In genomic region chr6:41088451-41088850, GRCh38 we compare ENCODE assay signal across 24 cellular contexts. TPM values are rescaled to one million over a fixed set of nuclear protein-coding genes. Genes with fewer than 3 reads are reported as not detected.
"Had no signal": no experiment of that assay in that cellular context is flagged by ENCODE, and none has a peak within 500 bp of the region (broad histone marks: within the 10 kb centered on the region; RNA-seq: fewer than 3 reads in every experiment).

No MANE protein-coding gene starts in this region.

- H3K27ac Mint-ChIP-seq: activated CD4-positive, alpha-beta memory T cell treated with anti-CD3 and anti-CD28 coated beads for 36 hours; activated CD8-positive, alpha-beta memory T cell treated with anti-CD3 and anti-CD28 coated beads, Interleukin-2, amount 10 ng/mL, durations not matched to agents 7 days and 5 days; activated naive CD4-positive, alpha-beta T cell treated with anti-CD3 and anti-CD28 coated beads, Interleukin-2, amount 50 U/mL, for 72 hours; dendritic cell treated with granulocyte-macrophage colony-stimulating factor and Interleukin-4, amounts not matched to agents 40 ng/mL and 50 ng/mL, for 4 days had no signal

- DNase-seq: activated CD4-positive, alpha-beta memory T cell treated with anti-CD3 and anti-CD28 coated beads for 36 hours; activated CD8-positive, alpha-beta memory T cell treated with anti-CD3 and anti-CD28 coated beads, Interleukin-2, amount 10 ng/mL, durations not matched to agents 7 days and 5 days; activated T-cell treated with anti-CD3 and anti-CD28 coated beads, Interleukin-2, amount 50 U/mL, for 1 hour; amniotic stem cell; cerebellar nuclear complex; effector memory CD4-positive, alpha-beta T cell; heart right ventricle; kidney; naive thymus-derived CD8-positive, alpha-beta T cell; stimulated activated CD4-positive, alpha-beta T cell treated with anti-CD3 and anti-CD28 coated beads, Interleukin-4, amount 100 ng/mL, for 24 hours; stimulated activated naive CD4-positive, alpha-beta T cell; T-helper 1 cell; uterus; WERI-Rb-1 had no signal

- H3K27me3 Mint-ChIP-seq: activated CD4-positive, alpha-beta memory T cell treated with anti-CD3 and anti-CD28 coated beads for 36 hours; activated CD8-positive, alpha-beta memory T cell treated with anti-CD3 and anti-CD28 coated beads, Interleukin-2, amount 10 ng/mL, durations not matched to agents 7 days and 5 days; dendritic cell treated with granulocyte-macrophage colony-stimulating factor and Interleukin-4, amounts not matched to agents 40 ng/mL and 50 ng/mL, for 4 days; naive thymus-derived CD8-positive, alpha-beta T cell had no signal

- H3K9me3 Mint-ChIP-seq: activated CD4-positive, alpha-beta memory T cell treated with anti-CD3 and anti-CD28 coated beads for 36 hours; activated naive CD4-positive, alpha-beta T cell treated with anti-CD3 and anti-CD28 coated beads, Interleukin-2, amount 50 U/mL, for 72 hours; dendritic cell treated with granulocyte-macrophage colony-stimulating factor and Interleukin-4, amounts not matched to agents 40 ng/mL and 50 ng/mL, for 4 days; naive thymus-derived CD8-positive, alpha-beta T cell had no signal

- H3K27ac ChIP-seq: breast epithelium, heart right ventricle, right atrium auricular region, skin epidermis, tibial nerve, uterus, WERI-Rb-1 had no signal

- H3K4me3 Mint-ChIP-seq: activated CD4-positive, alpha-beta memory T cell treated with anti-CD3 and anti-CD28 coated beads for 36 hours; activated CD8-positive, alpha-beta memory T cell treated with anti-CD3 and anti-CD28 coated beads, Interleukin-2, amount 10 ng/mL, durations not matched to agents 7 days and 5 days; dendritic cell treated with granulocyte-macrophage colony-stimulating factor and Interleukin-4, amounts not matched to agents 40 ng/mL and 50 ng/mL, for 4 days; naive thymus-derived CD8-positive, alpha-beta T cell had no signal

RNA-seq across cellular contexts. Expression of gene APOBEC2, which starts 35.4 kb away (rescaled TPM):
- total RNA-seq: activated CD4-positive, alpha-beta memory T cell treated with anti-CD3 and anti-CD28 coated beads for 36 hours; activated CD8-positive, alpha-beta memory T cell treated with anti-CD3 and anti-CD28 coated beads, Interleukin-2, amount 10 ng/mL, durations not matched to agents 7 days and 5 days; activated naive CD4-positive, alpha-beta T cell treated with anti-CD3 and anti-CD28 coated beads, Interleukin-2, amount 50 U/mL, for 72 hours; breast epithelium; frontal cortex; kidney; mucosa of gallbladder; naive thymus-derived CD8-positive, alpha-beta T cell; subcutaneous adipose tissue; tibial nerve; uterus had no signal

RNA-seq across cellular contexts. Expression of gene TSPO2, which starts 46.2 kb away (rescaled TPM):
- total RNA-seq: activated CD4-positive, alpha-beta memory T cell treated with anti-CD3 and anti-CD28 coated beads for 36 hours; activated CD8-positive, alpha-beta memory T cell treated with anti-CD3 and anti-CD28 coated beads, Interleukin-2, amount 10 ng/mL, durations not matched to agents 7 days and 5 days; activated naive CD4-positive, alpha-beta T cell treated with anti-CD3 and anti-CD28 coated beads, Interleukin-2, amount 50 U/mL, for 72 hours; breast epithelium; heart right ventricle; naive thymus-derived CD8-positive, alpha-beta T cell; posterior vena cava; right atrium auricular region; subcutaneous adipose tissue; tibial nerve; uterus had no signal
